ENCODE assay signal across 8 cellular contexts in genomic region chr11:93244018-93244417, GRCh38.
"Had no signal": no experiment of that assay in that cellular context is flagged by ENCODE, and none has a peak within 500 bp of the region (broad histone marks: within the 10 kb centered on the region; RNA-seq: fewer than 3 reads in every experiment).

No MANE protein-coding gene starts in this region.

- DNase-seq: IMR-90, KBM-7, KG1 had no signal

- H3K4me1 Mint-ChIP-seq: IgD-negative memory B cell had no signal

- ATAC-seq: HepG2, K562 had no signal

- H3K27ac Mint-ChIP-seq: IgD-negative memory B cell had no signal

- H3K4me3 Mint-ChIP-seq: IgD-negative memory B cell had no signal

- H3K36me3 Mint-ChIP-seq: IgD-negative memory B cell had no signal

- H3K27ac ChIP-seq: HL-60 had no signal

- FAIRE-seq: HepG2, HTR-8/SVneo, K562 had no signal

- H3K4me3 ChIP-seq: K562 had no signal
